1 cellular context compared by ENCODE assay signal in the genomic region with DNA sequence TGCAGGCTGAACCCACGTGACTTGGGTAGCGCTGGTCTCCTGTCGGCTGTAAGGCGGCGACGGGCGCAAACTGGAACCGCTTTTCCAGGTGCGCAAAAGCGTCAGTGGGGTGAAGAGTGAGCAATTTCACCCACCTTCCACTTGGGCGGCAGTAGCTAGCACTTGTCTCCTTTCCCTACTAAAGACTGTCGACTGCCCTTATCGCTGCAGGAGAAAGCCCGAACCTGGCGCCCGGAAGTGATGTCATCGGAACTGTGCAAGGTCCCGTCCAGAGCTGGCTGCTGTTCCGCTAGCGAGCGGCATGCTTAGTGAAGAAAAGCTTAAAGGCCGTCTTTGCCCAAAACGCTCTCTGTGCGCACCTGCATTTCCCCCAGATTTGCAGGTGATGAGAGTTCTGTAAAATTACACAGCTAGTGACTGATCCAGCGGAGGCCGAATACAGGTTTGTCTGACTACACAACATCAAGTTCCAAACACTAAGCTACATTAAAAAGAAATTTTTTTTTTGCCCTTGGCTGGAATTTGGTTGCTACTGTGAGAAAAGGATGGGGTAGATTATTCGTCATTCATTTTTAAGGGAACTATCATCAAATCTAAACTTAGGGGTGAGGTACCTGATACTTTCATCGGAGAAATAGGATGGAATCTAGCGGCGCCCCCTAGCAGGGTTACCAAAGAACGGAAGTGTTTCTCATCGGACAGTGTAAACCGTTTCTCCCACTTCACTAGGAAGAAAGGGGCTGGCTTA.
TF ChIP-seq lines count a peak whose summit lies in the region.

A gene with protein sequence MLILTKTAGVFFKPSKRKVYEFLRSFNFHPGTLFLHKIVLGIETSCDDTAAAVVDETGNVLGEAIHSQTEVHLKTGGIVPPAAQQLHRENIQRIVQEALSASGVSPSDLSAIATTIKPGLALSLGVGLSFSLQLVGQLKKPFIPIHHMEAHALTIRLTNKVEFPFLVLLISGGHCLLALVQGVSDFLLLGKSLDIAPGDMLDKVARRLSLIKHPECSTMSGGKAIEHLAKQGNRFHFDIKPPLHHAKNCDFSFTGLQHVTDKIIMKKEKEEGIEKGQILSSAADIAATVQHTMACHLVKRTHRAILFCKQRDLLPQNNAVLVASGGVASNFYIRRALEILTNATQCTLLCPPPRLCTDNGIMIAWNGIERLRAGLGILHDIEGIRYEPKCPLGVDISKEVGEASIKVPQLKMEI (minus strand): TSS at position 242 of the 748 bp plus-strand sequence. CDS start 1,152 bp downstream, outside the sequence.

TF ChIP-seq in WTC11, 78 proteins besides CTCF, POLR2A, EP300 and RAD21 (continued from another document and continues in another):
- TF ChIP-seq, protein P1, sequence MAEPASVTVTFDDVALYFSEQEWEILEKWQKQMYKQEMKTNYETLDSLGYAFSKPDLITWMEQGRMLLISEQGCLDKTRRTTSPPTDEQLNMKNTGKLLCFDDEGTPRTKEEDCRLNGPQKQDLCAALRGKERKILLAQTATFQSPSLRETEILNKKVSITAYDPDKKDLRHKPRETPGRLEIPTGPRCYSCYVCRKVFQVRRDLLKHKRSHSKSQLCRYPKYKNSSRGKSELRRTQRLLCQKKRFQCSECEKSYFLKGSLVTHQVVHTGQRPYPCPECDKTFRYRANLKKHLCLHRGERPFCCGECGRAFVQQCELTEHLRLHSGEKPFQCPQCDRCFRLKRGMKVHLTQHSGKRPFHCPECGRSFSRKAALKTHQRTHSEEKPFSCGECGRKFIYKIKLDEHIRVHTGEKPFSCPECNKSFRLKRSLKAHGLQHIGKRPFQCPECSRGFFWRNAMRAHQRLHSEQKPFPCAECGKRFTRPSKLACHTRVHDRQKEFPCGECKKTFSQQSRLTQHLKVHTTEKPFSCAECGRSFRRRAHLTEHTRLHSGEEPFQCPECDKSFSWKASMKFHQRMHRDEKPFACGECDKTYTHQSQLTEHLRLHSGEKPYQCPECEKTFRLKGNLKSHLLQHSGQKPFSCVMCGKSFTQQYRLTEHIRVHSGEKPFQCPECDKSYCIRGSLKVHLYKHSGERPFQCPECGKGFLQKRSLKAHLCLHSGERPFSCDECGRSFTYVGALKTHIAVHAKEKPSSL (CRISPR knock-in tag; conservative IDR thresholded peaks at IDR 0.05), result no peak
- TF ChIP-seq, protein P2, sequence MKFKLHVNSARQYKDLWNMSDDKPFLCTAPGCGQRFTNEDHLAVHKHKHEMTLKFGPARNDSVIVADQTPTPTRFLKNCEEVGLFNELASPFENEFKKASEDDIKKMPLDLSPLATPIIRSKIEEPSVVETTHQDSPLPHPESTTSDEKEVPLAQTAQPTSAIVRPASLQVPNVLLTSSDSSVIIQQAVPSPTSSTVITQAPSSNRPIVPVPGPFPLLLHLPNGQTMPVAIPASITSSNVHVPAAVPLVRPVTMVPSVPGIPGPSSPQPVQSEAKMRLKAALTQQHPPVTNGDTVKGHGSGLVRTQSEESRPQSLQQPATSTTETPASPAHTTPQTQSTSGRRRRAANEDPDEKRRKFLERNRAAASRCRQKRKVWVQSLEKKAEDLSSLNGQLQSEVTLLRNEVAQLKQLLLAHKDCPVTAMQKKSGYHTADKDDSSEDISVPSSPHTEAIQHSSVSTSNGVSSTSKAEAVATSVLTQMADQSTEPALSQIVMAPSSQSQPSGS (CRISPR knock-in tag; IDR thresholded peaks at IDR 0.05; ENCODE audit: borderline replicate concordance, low read depth), result no peak
- no peak for TF ChIP-seq GRHL2 (CRISPR knock-in tag; IDR thresholded peaks at IDR 0.05; ENCODE audit: insufficient replicate concordance, severe bottlenecking)
- peak; percentile 93 for TF ChIP-seq CREM (CRISPR knock-in tag; IDR thresholded peaks at IDR 0.05)
- TF ChIP-seq MXD4 (CRISPR knock-in tag; IDR thresholded peaks at IDR 0.05; ENCODE audit: borderline replicate concordance), result no peak
- TF ChIP-seq NFE2L1 (CRISPR knock-in tag; IDR thresholded peaks at IDR 0.05), result 0 out of 2 replicates have a peak, but pooled peaks have one; percentile 25
- TF ChIP-seq ATF1 (CRISPR knock-in tag; IDR thresholded peaks at IDR 0.05), result no peak
- TF ChIP-seq, protein P3, sequence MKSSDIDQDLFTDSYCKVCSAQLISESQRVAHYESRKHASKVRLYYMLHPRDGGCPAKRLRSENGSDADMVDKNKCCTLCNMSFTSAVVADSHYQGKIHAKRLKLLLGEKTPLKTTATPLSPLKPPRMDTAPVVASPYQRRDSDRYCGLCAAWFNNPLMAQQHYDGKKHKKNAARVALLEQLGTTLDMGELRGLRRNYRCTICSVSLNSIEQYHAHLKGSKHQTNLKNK (CRISPR knock-in tag; IDR thresholded peaks at IDR 0.05), result no peak
- TF ChIP-seq GTF2I (CRISPR knock-in tag; conservative IDR thresholded peaks at IDR 0.05), result no peak
- TF ChIP-seq RELA (CRISPR knock-in tag; IDR thresholded peaks at IDR 0.05; ENCODE audit: borderline replicate concordance), result no peak
- 0 out of 2 replicates have a peak, but pooled peaks have one; percentile 32 for TF ChIP-seq CREB1 (CRISPR knock-in tag; IDR thresholded peaks at IDR 0.05)
- no peak for TF ChIP-seq NFYB (CRISPR knock-in tag; conservative IDR thresholded peaks at IDR 0.05; ENCODE audit: low read depth)
- no peak for TF ChIP-seq ZNF416 (CRISPR knock-in tag; IDR thresholded peaks at IDR 0.05)
- TF ChIP-seq, protein P4, sequence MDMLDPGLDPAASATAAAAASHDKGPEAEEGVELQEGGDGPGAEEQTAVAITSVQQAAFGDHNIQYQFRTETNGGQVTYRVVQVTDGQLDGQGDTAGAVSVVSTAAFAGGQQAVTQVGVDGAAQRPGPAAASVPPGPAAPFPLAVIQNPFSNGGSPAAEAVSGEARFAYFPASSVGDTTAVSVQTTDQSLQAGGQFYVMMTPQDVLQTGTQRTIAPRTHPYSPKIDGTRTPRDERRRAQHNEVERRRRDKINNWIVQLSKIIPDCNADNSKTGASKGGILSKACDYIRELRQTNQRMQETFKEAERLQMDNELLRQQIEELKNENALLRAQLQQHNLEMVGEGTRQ (CRISPR knock-in tag; IDR thresholded peaks at IDR 0.05), result peak; percentile 90
- TF ChIP-seq, protein P5, sequence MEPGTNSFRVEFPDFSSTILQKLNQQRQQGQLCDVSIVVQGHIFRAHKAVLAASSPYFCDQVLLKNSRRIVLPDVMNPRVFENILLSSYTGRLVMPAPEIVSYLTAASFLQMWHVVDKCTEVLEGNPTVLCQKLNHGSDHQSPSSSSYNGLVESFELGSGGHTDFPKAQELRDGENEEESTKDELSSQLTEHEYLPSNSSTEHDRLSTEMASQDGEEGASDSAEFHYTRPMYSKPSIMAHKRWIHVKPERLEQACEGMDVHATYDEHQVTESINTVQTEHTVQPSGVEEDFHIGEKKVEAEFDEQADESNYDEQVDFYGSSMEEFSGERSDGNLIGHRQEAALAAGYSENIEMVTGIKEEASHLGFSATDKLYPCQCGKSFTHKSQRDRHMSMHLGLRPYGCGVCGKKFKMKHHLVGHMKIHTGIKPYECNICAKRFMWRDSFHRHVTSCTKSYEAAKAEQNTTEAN (CRISPR knock-in tag; IDR thresholded peaks at IDR 0.05), result no peak
- no peak for TF ChIP-seq NR2C2 (CRISPR knock-in tag; IDR thresholded peaks at IDR 0.05)
- TF ChIP-seq, protein P6, sequence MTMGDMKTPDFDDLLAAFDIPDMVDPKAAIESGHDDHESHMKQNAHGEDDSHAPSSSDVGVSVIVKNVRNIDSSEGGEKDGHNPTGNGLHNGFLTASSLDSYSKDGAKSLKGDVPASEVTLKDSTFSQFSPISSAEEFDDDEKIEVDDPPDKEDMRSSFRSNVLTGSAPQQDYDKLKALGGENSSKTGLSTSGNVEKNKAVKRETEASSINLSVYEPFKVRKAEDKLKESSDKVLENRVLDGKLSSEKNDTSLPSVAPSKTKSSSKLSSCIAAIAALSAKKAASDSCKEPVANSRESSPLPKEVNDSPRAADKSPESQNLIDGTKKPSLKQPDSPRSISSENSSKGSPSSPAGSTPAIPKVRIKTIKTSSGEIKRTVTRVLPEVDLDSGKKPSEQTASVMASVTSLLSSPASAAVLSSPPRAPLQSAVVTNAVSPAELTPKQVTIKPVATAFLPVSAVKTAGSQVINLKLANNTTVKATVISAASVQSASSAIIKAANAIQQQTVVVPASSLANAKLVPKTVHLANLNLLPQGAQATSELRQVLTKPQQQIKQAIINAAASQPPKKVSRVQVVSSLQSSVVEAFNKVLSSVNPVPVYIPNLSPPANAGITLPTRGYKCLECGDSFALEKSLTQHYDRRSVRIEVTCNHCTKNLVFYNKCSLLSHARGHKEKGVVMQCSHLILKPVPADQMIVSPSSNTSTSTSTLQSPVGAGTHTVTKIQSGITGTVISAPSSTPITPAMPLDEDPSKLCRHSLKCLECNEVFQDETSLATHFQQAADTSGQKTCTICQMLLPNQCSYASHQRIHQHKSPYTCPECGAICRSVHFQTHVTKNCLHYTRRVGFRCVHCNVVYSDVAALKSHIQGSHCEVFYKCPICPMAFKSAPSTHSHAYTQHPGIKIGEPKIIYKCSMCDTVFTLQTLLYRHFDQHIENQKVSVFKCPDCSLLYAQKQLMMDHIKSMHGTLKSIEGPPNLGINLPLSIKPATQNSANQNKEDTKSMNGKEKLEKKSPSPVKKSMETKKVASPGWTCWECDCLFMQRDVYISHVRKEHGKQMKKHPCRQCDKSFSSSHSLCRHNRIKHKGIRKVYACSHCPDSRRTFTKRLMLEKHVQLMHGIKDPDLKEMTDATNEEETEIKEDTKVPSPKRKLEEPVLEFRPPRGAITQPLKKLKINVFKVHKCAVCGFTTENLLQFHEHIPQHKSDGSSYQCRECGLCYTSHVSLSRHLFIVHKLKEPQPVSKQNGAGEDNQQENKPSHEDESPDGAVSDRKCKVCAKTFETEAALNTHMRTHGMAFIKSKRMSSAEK (CRISPR knock-in tag; IDR thresholded peaks at IDR 0.05; ENCODE audit: borderline replicate concordance), result no peak
- TF ChIP-seq ELF4 (CRISPR knock-in tag; IDR thresholded peaks at IDR 0.05; ENCODE audit: low read depth), result no peak
- TF ChIP-seq, protein P7, sequence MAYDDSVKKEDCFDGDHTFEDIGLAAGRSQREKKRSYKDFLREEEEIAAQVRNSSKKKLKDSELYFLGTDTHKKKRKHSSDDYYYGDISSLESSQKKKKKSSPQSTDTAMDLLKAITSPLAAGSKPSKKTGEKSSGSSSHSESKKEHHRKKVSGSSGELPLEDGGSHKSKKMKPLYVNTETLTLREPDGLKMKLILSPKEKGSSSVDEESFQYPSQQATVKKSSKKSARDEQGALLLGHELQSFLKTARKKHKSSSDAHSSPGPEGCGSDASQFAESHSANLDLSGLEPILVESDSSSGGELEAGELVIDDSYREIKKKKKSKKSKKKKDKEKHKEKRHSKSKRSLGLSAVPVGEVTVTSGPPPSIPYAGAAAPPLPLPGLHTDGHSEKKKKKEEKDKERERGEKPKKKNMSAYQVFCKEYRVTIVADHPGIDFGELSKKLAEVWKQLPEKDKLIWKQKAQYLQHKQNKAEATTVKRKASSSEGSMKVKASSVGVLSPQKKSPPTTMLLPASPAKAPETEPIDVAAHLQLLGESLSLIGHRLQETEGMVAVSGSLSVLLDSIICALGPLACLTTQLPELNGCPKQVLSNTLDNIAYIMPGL (CRISPR knock-in tag; IDR thresholded peaks at IDR 0.05), result peak; percentile 8; the same call in 1 of the 2 replicates
- TF ChIP-seq, protein P8, sequence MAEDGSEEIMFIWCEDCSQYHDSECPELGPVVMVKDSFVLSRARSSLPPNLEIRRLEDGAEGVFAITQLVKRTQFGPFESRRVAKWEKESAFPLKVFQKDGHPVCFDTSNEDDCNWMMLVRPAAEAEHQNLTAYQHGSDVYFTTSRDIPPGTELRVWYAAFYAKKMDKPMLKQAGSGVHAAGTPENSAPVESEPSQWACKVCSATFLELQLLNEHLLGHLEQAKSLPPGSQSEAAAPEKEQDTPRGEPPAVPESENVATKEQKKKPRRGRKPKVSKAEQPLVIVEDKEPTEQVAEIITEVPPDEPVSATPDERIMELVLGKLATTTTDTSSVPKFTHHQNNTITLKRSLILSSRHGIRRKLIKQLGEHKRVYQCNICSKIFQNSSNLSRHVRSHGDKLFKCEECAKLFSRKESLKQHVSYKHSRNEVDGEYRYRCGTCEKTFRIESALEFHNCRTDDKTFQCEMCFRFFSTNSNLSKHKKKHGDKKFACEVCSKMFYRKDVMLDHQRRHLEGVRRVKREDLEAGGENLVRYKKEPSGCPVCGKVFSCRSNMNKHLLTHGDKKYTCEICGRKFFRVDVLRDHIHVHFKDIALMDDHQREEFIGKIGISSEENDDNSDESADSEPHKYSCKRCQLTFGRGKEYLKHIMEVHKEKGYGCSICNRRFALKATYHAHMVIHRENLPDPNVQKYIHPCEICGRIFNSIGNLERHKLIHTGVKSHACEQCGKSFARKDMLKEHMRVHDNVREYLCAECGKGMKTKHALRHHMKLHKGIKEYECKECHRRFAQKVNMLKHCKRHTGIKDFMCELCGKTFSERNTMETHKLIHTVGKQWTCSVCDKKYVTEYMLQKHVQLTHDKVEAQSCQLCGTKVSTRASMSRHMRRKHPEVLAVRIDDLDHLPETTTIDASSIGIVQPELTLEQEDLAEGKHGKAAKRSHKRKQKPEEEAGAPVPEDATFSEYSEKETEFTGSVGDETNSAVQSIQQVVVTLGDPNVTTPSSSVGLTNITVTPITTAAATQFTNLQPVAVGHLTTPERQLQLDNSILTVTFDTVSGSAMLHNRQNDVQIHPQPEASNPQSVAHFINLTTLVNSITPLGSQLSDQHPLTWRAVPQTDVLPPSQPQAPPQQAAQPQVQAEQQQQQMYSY (CRISPR knock-in tag; IDR thresholded peaks at IDR 0.05), result no peak
- no peak for TF ChIP-seq OVOL2 (CRISPR knock-in tag; IDR thresholded peaks at IDR 0.05; ENCODE audit: borderline replicate concordance)
- no peak for TF ChIP-seq ZNF423 (CRISPR knock-in tag; IDR thresholded peaks at IDR 0.05)
- TF ChIP-seq IRF2 (CRISPR knock-in tag; IDR thresholded peaks at IDR 0.05; ENCODE audit: borderline replicate concordance, low read depth), result no peak
- TF ChIP-seq, protein P9, sequence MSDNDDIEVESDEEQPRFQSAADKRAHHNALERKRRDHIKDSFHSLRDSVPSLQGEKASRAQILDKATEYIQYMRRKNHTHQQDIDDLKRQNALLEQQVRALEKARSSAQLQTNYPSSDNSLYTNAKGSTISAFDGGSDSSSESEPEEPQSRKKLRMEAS (CRISPR knock-in tag; IDR thresholded peaks at IDR 0.05), result peak; percentile 73
- no peak for TF ChIP-seq SOX15 (CRISPR knock-in tag; IDR thresholded peaks at IDR 0.05)
- TF ChIP-seq ZBTB21 (CRISPR knock-in tag; IDR thresholded peaks at IDR 0.05; ENCODE audit: borderline replicate concordance), result no peak
- TF ChIP-seq EMX1 (CRISPR knock-in tag; IDR thresholded peaks at IDR 0.05), result no peak
- TF ChIP-seq TEAD1 (CRISPR knock-in tag; IDR thresholded peaks at IDR 0.05), result 0 out of 2 replicates have a peak, but pooled peaks have one; percentile 51
- no peak for TF ChIP-seq TCF7 (CRISPR knock-in tag; IDR thresholded peaks at IDR 0.05; ENCODE audit: low read depth)
- TF ChIP-seq ZNF671 (CRISPR knock-in tag; IDR thresholded peaks at IDR 0.05), result no peak
- TF ChIP-seq, protein P10, sequence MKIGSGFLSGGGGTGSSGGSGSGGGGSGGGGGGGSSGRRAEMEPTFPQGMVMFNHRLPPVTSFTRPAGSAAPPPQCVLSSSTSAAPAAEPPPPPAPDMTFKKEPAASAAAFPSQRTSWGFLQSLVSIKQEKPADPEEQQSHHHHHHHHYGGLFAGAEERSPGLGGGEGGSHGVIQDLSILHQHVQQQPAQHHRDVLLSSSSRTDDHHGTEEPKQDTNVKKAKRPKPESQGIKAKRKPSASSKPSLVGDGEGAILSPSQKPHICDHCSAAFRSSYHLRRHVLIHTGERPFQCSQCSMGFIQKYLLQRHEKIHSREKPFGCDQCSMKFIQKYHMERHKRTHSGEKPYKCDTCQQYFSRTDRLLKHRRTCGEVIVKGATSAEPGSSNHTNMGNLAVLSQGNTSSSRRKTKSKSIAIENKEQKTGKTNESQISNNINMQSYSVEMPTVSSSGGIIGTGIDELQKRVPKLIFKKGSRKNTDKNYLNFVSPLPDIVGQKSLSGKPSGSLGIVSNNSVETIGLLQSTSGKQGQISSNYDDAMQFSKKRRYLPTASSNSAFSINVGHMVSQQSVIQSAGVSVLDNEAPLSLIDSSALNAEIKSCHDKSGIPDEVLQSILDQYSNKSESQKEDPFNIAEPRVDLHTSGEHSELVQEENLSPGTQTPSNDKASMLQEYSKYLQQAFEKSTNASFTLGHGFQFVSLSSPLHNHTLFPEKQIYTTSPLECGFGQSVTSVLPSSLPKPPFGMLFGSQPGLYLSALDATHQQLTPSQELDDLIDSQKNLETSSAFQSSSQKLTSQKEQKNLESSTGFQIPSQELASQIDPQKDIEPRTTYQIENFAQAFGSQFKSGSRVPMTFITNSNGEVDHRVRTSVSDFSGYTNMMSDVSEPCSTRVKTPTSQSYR (CRISPR knock-in tag; IDR thresholded peaks at IDR 0.05), result peak; percentile 50; the same call in 1 of the 2 replicates
